ENCODE assay signal across 11 cellular contexts in the genomic region with DNA sequence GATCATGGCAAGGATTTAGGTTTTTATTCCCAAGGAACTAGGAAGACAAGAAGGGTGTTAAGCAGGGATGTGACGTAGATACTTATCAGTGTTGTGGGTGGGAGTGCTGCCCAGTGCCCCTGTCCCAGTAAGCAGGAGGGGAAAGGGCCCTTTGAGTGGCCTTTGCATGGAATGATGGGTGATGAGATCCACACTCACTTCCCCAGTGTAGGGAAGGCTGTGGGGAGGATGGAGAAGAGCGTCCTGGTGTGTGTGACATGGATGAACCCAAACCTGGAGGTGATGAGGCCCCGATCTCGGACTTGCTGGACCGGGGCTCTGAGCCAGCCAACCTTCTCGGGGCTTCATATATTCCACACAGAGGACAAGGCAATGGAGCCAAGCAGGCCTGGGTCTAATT.
"Had no signal": no experiment of that assay in that cellular context is flagged by ENCODE, and none has a peak within 500 bp of the region (broad histone marks: within the 10 kb centered on the region; RNA-seq: fewer than 3 reads in every experiment).

No MANE protein-coding gene starts in this region.

- DNase-seq: GM23248, GOT3, H7, H9, HCEC 1CT, HFFc6 had no signal

- H3K4me3 Mint-ChIP-seq: GM23338, H9, HFFc6 had no signal

- H3K4me2 ChIP-seq: GM23338 had no signal

- H2AFZ ChIP-seq: GM23248, GM23338 had no signal

- H3K36me3 ChIP-seq: HAP-1 had no signal

- H3K9ac ChIP-seq: GM23248 had no signal

- H3K27ac ChIP-seq: GM23248 had no signal

- H3K9me3 ChIP-seq: HAP-1 had no signal

- H3K4me3 ChIP-seq: GM23248, GM23338, HAP-1 had no signal

- H3K9me3 Mint-ChIP-seq: GM23338, H9 had no signal

- H3K27ac Mint-ChIP-seq: GM23338, H9, HFFc6 had no signal

- ATAC-seq: GM23338, HCT116 had no signal

- H3K4me1 ChIP-seq: HAP-1 had no signal

- FAIRE-seq: H1, H54 had no signal
